12 cellular contexts compared by ENCODE assay signal in genomic region chr2:221308507-221309054, GRCh38.
A peak's percentile ranks its signal among the peaks of the same experiment; 100 is the strongest.
DNase-seq lines count a peak whose midpoint lies in the region; ATAC-seq and TF ChIP-seq lines count a peak whose summit lies in the region.
"Had no signal": no experiment of that assay in that cellular context is flagged by ENCODE, and none has a peak within 500 bp of the region (broad histone marks: within the 10 kb centered on the region; RNA-seq: fewer than 3 reads in every experiment).

No MANE protein-coding gene starts in this region.

- CTCF ChIA-PET in IMR-90 (lab: Yijun Ruan, JAX): interaction anchor here (0.6 kb wide), 1 partner anchor 369 kb away, joined by 3 read pairs; no protein-coding TSS in a partner anchor

- no peak overlapping the region for H2BK15ac ChIP-seq in IMR-90 (ENCODE audit: low read depth, low read length)

- H2AFZ ChIP-seq in IMR-90 (replicated peaks; ENCODE audit: low read length, poor library complexity): no peak overlapping the region

- no peak overlapping the region; the same call in 1 of the 2 replicates for H3K4me2 ChIP-seq in IMR-90 (ENCODE audit: low read depth, low read length)

- intact Hi-C loops in IMR-90 (cut with micrococcal nuclease): no loop called here
- intact Hi-C loops in lower leg skin (cut with DNase I; ENCODE audit: low total_unique reads): no loop called here

- TF ChIP-seq POLR2A in IMR-90 (IDR thresholded peaks at IDR 0.05; ENCODE audit: low read depth, low read length) (no peak), lower leg skin (IDR thresholded peaks at IDR 0.05) (no peak)

- H3K79me1 ChIP-seq in IMR-90 (ENCODE audit: low read depth in 1 of 2, low read length in 2 of 2): no peaks in the 10 kb centered on the region

- H2BK120ac ChIP-seq in IMR-90 (ENCODE audit: low read depth, low read length): no peak overlapping the region

- POLR2A ChIA-PET in IMR-90 (lab: Charles Lee; ENCODE audit: unreplicated experiment): no interaction called here

- H3K27me3 ChIP-seq in IMR-90 (ENCODE audit: control insufficient read depth, insufficient read depth, low read length): peaks cover 2% of the 10 kb centered on the region; the same call in 1 of the 2 replicates

- H3K4ac ChIP-seq in IMR-90 (ENCODE audit: low read depth, low read length): no peak overlapping the region

- H3K36me3 ChIP-seq in IMR-90 (ENCODE audit: control insufficient read depth, insufficient read depth, low read length): no peaks in the 10 kb centered on the region

- no CpG with 5 or more reads among the region's 4 CpGs for WGBS in IMR-90 (ENCODE audit: extremely low coverage in 2 of 2, insufficient read length in 1 of 2), 2 experiments
- WGBS in lower leg skin, 2 donors: 88 to 89% methylated on average over 4 of the region's 4 CpGs

- in situ Hi-C loops in IMR-90 (cut with MboI; ENCODE audit: low sequenced_read_pairs): no loop called here

- H3K27ac Mint-ChIP-seq in brain (peak overlapping the region in 3 of 5 experiments; percentile 14 to 43 (median 38)), nephron (peak overlapping the region in 2 of 3 experiments; percentile 13 to 43)
- H3K27ac Mint-ChIP-seq: CD4-positive, alpha-beta T cell; H9 had no signal

- H3K4me3 Mint-ChIP-seq in brain (peak overlapping the region in 1 of 5 experiments; percentile 16), nephron (no peak overlapping the region)
- no peak overlapping the region for H3K4me3 Mint-ChIP-seq in activated T-cell treated with anti-CD3 and anti-CD28 coated beads, Interleukin-2, amount 50 U/mL, for 4 hours
- H3K4me3 Mint-ChIP-seq: CD4-positive, alpha-beta T cell; H9 had no signal

- no peaks in the 10 kb centered on the region for H3K9me1 ChIP-seq in IMR-90 (ENCODE audit: insufficient read depth, low read length)

- no peaks in the 10 kb centered on the region for H4K20me1 ChIP-seq in IMR-90 (ENCODE audit: insufficient read depth, low read length)

- H2AK9ac ChIP-seq in IMR-90 (replicated peaks; ENCODE audit: low read depth, low read length, poor library complexity): no peak overlapping the region

- H3K56ac ChIP-seq in IMR-90 (ENCODE audit: extremely low read depth, insufficient read depth, low read length): no peak overlapping the region

- H3K27ac ChIP-seq in IMR-90 (ENCODE audit: insufficient read depth, low read length): peak overlapping the region; percentile 52; the same call in 1 of the 2 replicates
- H3K27ac ChIP-seq: C4-2B had no signal

- 0 out of 2 replicates have a peak, but pooled peaks have one; percentile 17 for ATAC-seq in IMR-90 (ENCODE audit: low read depth)
- no peak for ATAC-seq in activated T-cell treated with anti-CD3 and anti-CD28 coated beads, Interleukin-2, amount 50 U/mL, for 4 hours

- DNase-seq in IMR-90 (no peak), lower leg skin (ENCODE audit: low spot score in 2 of 2) (no peak), NCI-H446 (lab: John Stamatoyannopoulos, UW) (no peak)
- DNase-seq in activated T-cell treated with anti-CD3 and anti-CD28 coated beads, Interleukin-2, amount 50 U/mL, for 4 hours: no peak
- DNase-seq: AML-193; Caco-2; CD4-positive, alpha-beta T cell; GOT3; H9 had no signal

- no peak overlapping the region for H2AK5ac ChIP-seq in IMR-90 (ENCODE audit: low read depth, low read length)

- peaks cover 3% of the 10 kb centered on the region; the same call in 1 of the 2 replicates for H3K4me1 ChIP-seq in IMR-90 (ENCODE audit: control insufficient read depth, insufficient read depth, low read length)
- H3K4me1 ChIP-seq: Caco-2 had no signal

- H3K23ac ChIP-seq in IMR-90 (ENCODE audit: low read depth, low read length): no peak overlapping the region

- dilution Hi-C loops in IMR-90 (cut with HindIII; ENCODE audit: low sequenced_read_pairs, unreplicated experiment): no loop called here

- H4K91ac ChIP-seq in IMR-90 (ENCODE audit: insufficient read depth, low read depth, low read length): no peak overlapping the region

- no peaks in the 10 kb centered on the region for H3K9me3 ChIP-seq in IMR-90 (ENCODE audit: control insufficient read depth, insufficient read depth, low read length)
- H3K9me3 ChIP-seq: Caco-2 had no signal

- H2BK5ac ChIP-seq in IMR-90 (ENCODE audit: low read depth, low read length, poor library complexity, severe bottlenecking): no peak overlapping the region

- peaks cover 28% of the 10 kb centered on the region for H3K4me1 Mint-ChIP-seq in brain
- peaks cover 26% of the 10 kb centered on the region for H3K4me1 Mint-ChIP-seq in nephron
- H3K4me1 Mint-ChIP-seq in activated T-cell treated with anti-CD3 and anti-CD28 coated beads, Interleukin-2, amount 50 U/mL, for 4 hours (ENCODE audit: low read depth): peaks cover 4% of the 10 kb centered on the region

- H3K9me3 Mint-ChIP-seq in brain (peaks cover 0 to 5% (median 0%) of the 10 kb centered on the region in 5 experiments), nephron (no peaks in the 10 kb centered on the region)
- H3K9me3 Mint-ChIP-seq in activated T-cell treated with anti-CD3 and anti-CD28 coated beads, Interleukin-2, amount 50 U/mL, for 4 hours: no peaks in the 10 kb centered on the region
- H3K9me3 Mint-ChIP-seq: CD4-positive, alpha-beta T cell; H9 had no signal

- H3K27me3 Mint-ChIP-seq in brain (peaks cover 2% of the 10 kb centered on the region), nephron (ENCODE audit: low read depth) (no peaks in the 10 kb centered on the region)
- H3K27me3 Mint-ChIP-seq in activated T-cell treated with anti-CD3 and anti-CD28 coated beads, Interleukin-2, amount 50 U/mL, for 4 hours (ENCODE audit: low read depth): no peaks in the 10 kb centered on the region
- H3K27me3 Mint-ChIP-seq: CD4-positive, alpha-beta T cell had no signal

- no peak overlapping the region for H3K18ac ChIP-seq in IMR-90 (ENCODE audit: low read depth, low read length)

- no peak overlapping the region; the same call in 1 of the 2 replicates for H4K5ac ChIP-seq in IMR-90 (ENCODE audit: low read depth, low read length)

- H3K36me3 Mint-ChIP-seq in brain: no peaks in the 10 kb centered on the region
- H3K36me3 Mint-ChIP-seq in nephron (ENCODE audit: low read depth): no peaks in the 10 kb centered on the region
- H3K36me3 Mint-ChIP-seq in activated T-cell treated with anti-CD3 and anti-CD28 coated beads, Interleukin-2, amount 50 U/mL, for 4 hours (ENCODE audit: insufficient read depth): no peaks in the 10 kb centered on the region

- no peak overlapping the region; the same call in 1 of the 2 replicates for H3K9ac ChIP-seq in IMR-90 (ENCODE audit: low read depth, low read length)

- no peak overlapping the region for H2BK20ac ChIP-seq in IMR-90 (ENCODE audit: low read depth, low read length)

- H3K14ac ChIP-seq in IMR-90 (replicated peaks; ENCODE audit: low read depth, low read length): no peak overlapping the region

- H3K4me3 ChIP-seq in IMR-90 (ENCODE audit: insufficient read depth, low read depth, low read length) (no peak overlapping the region), lower leg skin (ENCODE audit: low read depth, poor library complexity, severe bottlenecking) (no peak overlapping the region)

- BruUV-seq in IMR-90 (replicated peaks; lab: Mats Ljungman, UMichigan): no TSS peak

- TF ChIP-seq CTCF in IMR-90 (conservative IDR thresholded peaks at IDR 0.05; ENCODE audit: low read depth, low read length): no peak
- no peak for TF ChIP-seq CTCF in brain (conservative IDR thresholded peaks at IDR 0.05)
- TF ChIP-seq CTCF in nephron (IDR thresholded peaks at IDR 0.05; ENCODE audit: unreplicated experiment in 3 of 3): no peak
- TF ChIP-seq CTCF in lower leg skin (IDR thresholded peaks at IDR 0.05): no peak

- no peak for TF ChIP-seq RAD21 in IMR-90 (IDR thresholded peaks at IDR 0.05; ENCODE audit: low read length)

- no peak overlapping the region for H4K8ac ChIP-seq in IMR-90 (ENCODE audit: low read depth in 2 of 2, low read length in 2 of 2)

TF ChIP-seq in IMR-90, 13 proteins besides CTCF, POLR2A, EP300 and RAD21:
- TF ChIP-seq MAFK (IDR thresholded peaks at IDR 0.05; ENCODE audit: low read depth, low read length): no peak
- TF ChIP-seq USF2 (IDR thresholded peaks at IDR 0.05; ENCODE audit: low read depth, low read length): no peak
- TF ChIP-seq NFE2L2 (IDR thresholded peaks at IDR 0.05; ENCODE audit: low read depth, low read length): no peak
- no peak for TF ChIP-seq MAZ (IDR thresholded peaks at IDR 0.05; ENCODE audit: borderline replicate concordance, low read depth, low read length)
- TF ChIP-seq FOS (IDR thresholded peaks at IDR 0.05; ENCODE audit: low read depth, low read length): no peak
- no peak for TF ChIP-seq CEBPB (IDR thresholded peaks at IDR 0.05; ENCODE audit: low read depth, low read length)
TF ChIP-seq in IMR-90: peak in this region for 0.
